Comparison of ENCODE assay signal across 9 cellular contexts in the genomic region with DNA sequence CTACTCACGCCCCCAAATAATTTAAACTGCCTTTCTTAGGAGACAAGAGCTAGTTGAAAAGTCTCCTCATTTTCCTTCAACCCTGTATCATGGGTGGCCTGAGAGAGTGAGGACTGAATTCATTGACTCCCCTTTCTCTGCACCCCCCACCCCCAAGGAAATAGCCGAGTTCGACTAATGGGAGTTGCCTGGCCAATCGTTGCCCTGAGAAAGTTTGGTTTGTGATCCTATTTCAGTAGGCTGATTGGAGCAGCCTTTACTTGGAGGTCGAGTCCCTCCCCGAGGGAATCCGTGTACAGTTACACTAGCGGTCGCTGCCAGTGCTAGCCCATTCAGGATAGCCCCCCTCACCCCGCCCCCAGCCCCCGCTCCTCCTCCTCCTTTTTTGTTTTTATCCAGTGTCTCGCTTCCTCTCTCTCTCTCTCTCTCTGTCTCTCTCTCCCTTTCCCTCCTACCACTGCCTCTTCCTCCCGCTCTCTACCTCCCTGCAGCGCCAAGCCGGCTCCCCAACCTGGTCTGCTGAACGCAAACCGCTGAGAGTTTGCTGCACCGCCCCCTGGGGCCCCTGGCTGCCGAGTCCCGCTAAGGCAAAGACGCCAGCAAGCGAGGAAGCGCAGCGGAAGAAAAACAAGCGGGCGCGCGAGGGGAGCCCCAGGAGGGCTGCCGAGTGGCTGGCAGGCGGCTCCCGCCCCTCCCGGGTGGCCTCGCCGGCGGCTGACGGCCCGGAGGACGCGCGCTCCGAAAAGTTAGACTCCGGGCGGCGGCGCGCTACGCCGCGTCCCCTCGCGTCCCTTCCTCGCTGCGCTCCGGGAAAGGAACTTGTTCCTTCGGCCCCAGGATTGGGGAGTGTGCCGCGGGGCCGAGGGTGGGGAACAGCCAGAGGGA. TPM values are rescaled to one million over a fixed set of nuclear protein-coding genes. Genes with fewer than 3 reads are reported as not detected.
DNase-seq lines count a peak whose midpoint lies in the region; ATAC-seq and TF ChIP-seq lines count a peak whose summit lies in the region.
"Had no signal": no experiment of that assay in that cellular context is flagged by ENCODE, and none has a peak within 500 bp of the region (broad histone marks: within the 10 kb centered on the region; RNA-seq: fewer than 3 reads in every experiment).

GRAMD1B (plus strand) TSS at position 419 of the 885 bp plus-strand sequence. CDS start 524 bp downstream, outside the sequence.

- H4K20me1 ChIP-seq in PC-9 (ENCODE audit: insufficient read depth), result no peaks in the 10 kb centered on the region

- intact Hi-C loops in PC-9 (cut with micrococcal nuclease; ENCODE audit: unreplicated experiment) (no loop called here), posterior cingulate gyrus (cut with DNase I) (no loop called here)

- H3K9me3 ChIP-seq in PC-9 (ENCODE audit: insufficient read depth, low read depth) (no peaks in the 10 kb centered on the region; the same call in 1 of the 2 replicates), upper lobe of left lung (no peaks in the 10 kb centered on the region)

- H3F3A ChIP-seq in PC-9 (ENCODE audit: insufficient read depth, low read depth), result peaks cover 20% of the 10 kb centered on the region

- TF ChIP-seq CTCF in PC-9 (conservative IDR thresholded peaks at IDR 0.05) (no peak), glutamatergic neuron (IDR thresholded peaks at IDR 0.05; ENCODE audit: partially characterized antibody, unreplicated experiment) (no peak), upper lobe of left lung (IDR thresholded peaks at IDR 0.05) (no peak)

- H3K9me3 Mint-ChIP-seq in glutamatergic neuron (ENCODE audit: unreplicated experiment), result peaks cover 1% of the 10 kb centered on the region

- peaks cover 13% of the 10 kb centered on the region; the same call in 1 of the 2 replicates for H3K79me2 ChIP-seq in PC-9 (ENCODE audit: low read depth)

- H3K4me3 ChIP-seq in PC-9, result peak within 1 kb of the TSS; percentile 65
- H3K4me3 ChIP-seq in upper lobe of left lung, result peak within 1 kb of the TSS; percentile 22 to 64 (median 48)

- H3K27ac ChIP-seq in PC-9 (peak within 1 kb of the TSS; percentile 53), upper lobe of left lung (peak within 1 kb of the TSS; percentile 70 to 87 (median 78))
- H3K27ac ChIP-seq: 22Rv1 had no signal

- H3K4me3 Mint-ChIP-seq in glutamatergic neuron (ENCODE audit: unreplicated experiment), result peak within 1 kb of the TSS; percentile 86

- H3K36me3 ChIP-seq in PC-9 (ENCODE audit: low read depth), result no peaks in the 10 kb centered on the region
- no peaks in the 10 kb centered on the region for H3K36me3 ChIP-seq in upper lobe of left lung

- ATAC-seq in HG03175 (IDR thresholded peaks at IDR 0.05; ENCODE audit: unreplicated experiment) (peak; percentile 64), upper lobe of left lung (ENCODE audit: low FRiP score in 2 of 2) (peak in 1 of 2 donors; percentile 74)

- H3K27me3 ChIP-seq in PC-9 (ENCODE audit: insufficient read depth, low read depth) (no peaks in the 10 kb centered on the region), upper lobe of left lung (peaks cover 0 to 5% (median 0%) of the 10 kb centered on the region in 4 donors)

- BruUV-seq in PC-9 (replicated peaks; lab: Mats Ljungman, UMichigan), result no TSS peak

- H3K36me3 Mint-ChIP-seq in glutamatergic neuron (ENCODE audit: unreplicated experiment), result no peaks in the 10 kb centered on the region

- TF ChIP-seq POLR2A in upper lobe of left lung (IDR thresholded peaks at IDR 0.05), result peak in 1 of 4 donors; percentile 36

- TF ChIP-seq EP300 in upper lobe of left lung (IDR thresholded peaks at IDR 0.05), result no peak

- CTCF ChIA-PET in PC-9 (lab: Charles Lee), result no interaction called here

- POLR2A ChIA-PET in PC-9 (lab: Charles Lee; ENCODE audit: unreplicated experiment), result interaction anchor here (0.6 kb wide), 1 partner anchor 14 kb away, joined by 3 read pairs; no protein-coding TSS in a partner anchor

- peak; percentile 26 for DNase-seq in DMS153 treated with DMSO at 0.1 percent for 48 hours (lab: John Stamatoyannopoulos, UW; ENCODE audit: unreplicated experiment)
- DNase-seq in DMS153 (lab: John Stamatoyannopoulos, UW), result no peak
- DNase-seq in PC-9, result peak in 1 of 2 experiments; percentile 20
- DNase-seq in activated effector memory CD4-positive, alpha-beta T cell treated with Interleukin-2 at 50 U/mL for 16 hours, result peak; percentile 69
- DNase-seq in glutamatergic neuron, result peak; percentile 68
- DNase-seq in posterior cingulate gyrus, result peak in 7 of 10 donors; percentile 17 to 89 (median 24)
- DNase-seq in upper lobe of left lung, result peak; percentile 41 to 91

- peaks cover 10% of the 10 kb centered on the region for H3K27me3 Mint-ChIP-seq in glutamatergic neuron (ENCODE audit: unreplicated experiment)

- no peaks in the 10 kb centered on the region for H3K9me2 ChIP-seq in PC-9 (ENCODE audit: insufficient read depth)

- 3 to 5% methylated on average over 29 to 48 of the region's 58 CpGs for WGBS in upper lobe of left lung, 2 donors

- H3K27ac Mint-ChIP-seq in glutamatergic neuron (ENCODE audit: unreplicated experiment), result no peak within 1 kb of the TSS

- H3K4me2 ChIP-seq in PC-9, result peak within 1 kb of the TSS; percentile 62

- H3K4me1 ChIP-seq in PC-9 (replicated peaks; ENCODE audit: insufficient read depth), result peaks cover 24% of the 10 kb centered on the region
- H3K4me1 ChIP-seq in upper lobe of left lung, result peaks cover 3 to 18% (median 15%) of the 10 kb centered on the region in 4 donors

- peak within 1 kb of the TSS; percentile 85 for H2AFZ ChIP-seq in PC-9

- H3K4me1 Mint-ChIP-seq in glutamatergic neuron (ENCODE audit: low read depth, unreplicated experiment), result peaks cover 4% of the 10 kb centered on the region

RNA-seq across cellular contexts. Expression of gene GRAMD1B, which starts in this region (rescaled TPM):
- total RNA-seq in PC-9 (2021) (3.2 and 5.8 TPM in 2 replicates), glutamatergic neuron (ENCODE audit: unreplicated experiment) (12.2 TPM), upper lobe of left lung (100 to 1,000 TPM in 1 of 6 donors, 10 to 100 TPM in 2, 1 to 10 TPM in 3; 5.8 to 132 (median 10.1) TPM)
